5 cellular contexts compared by ENCODE assay signal in genomic region chr5:177836191-177836590, GRCh38. TPM values are rescaled to one million over a fixed set of nuclear protein-coding genes. Genes with fewer than 3 reads are reported as not detected.
"Had no signal": no experiment of that assay in that cellular context is flagged by ENCODE, and none has a peak within 500 bp of the region (broad histone marks: within the 10 kb centered on the region; RNA-seq: fewer than 3 reads in every experiment).

No MANE protein-coding gene starts in this region.

RNA-seq across cellular contexts. Expression of gene FAM153A, which starts 53.5 kb away (rescaled TPM):
- total RNA-seq: dermis blood vessel endothelial cell, foreskin keratinocyte, glomerular endothelial cell, osteocyte had no signal
- polyA plus RNA-seq: foreskin keratinocyte, smooth muscle cell had no signal
